In the genomic region with DNA sequence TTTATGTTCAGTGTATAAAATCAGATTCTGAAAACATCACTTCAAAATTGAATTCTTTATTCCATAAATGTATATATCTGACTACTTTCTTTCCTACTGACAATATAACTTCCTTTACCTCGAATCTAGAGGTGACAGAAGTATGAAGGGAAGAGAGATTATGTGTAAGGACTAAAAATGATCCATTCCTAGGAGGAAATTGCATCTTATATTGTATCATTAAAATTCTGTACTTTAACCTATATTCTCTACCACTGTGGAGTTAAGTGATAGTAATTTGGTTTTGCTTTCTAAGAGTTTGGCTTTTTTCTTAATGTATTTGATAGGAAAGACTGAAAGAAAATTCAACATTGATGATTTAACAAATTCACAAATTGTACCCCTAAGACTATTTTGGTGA, we compare ENCODE assay signal across 38 cellular contexts. TPM values are rescaled to one million over a fixed set of nuclear protein-coding genes. Genes with fewer than 3 reads are reported as not detected.
"Had no signal": no experiment of that assay in that cellular context is flagged by ENCODE, and none has a peak within 500 bp of the region (broad histone marks: within the 10 kb centered on the region; RNA-seq: fewer than 3 reads in every experiment).

No MANE protein-coding gene starts in this region.

- DNase-seq: Karpas-422, Kasumi-1, MG63, MM.1S, MV-4-11, NCI-H1048, NCI-H1092, NCI-H1092 treated with DMSO at 0.1 percent for 48 hours, NCI-H1105, NCI-H1105 treated with DMSO at 0.1 percent for 48 hours, NCI-H1417, NCI-H1417 treated with DMSO at 0.1 percent for 48 hours, NCI-H1436, NCI-H1436 treated with DMSO at 0.1 percent for 48 hours, NCI-H146, NCI-H1694, NCI-H1694 treated with DMSO at 0.1 percent for 48 hours, NCI-H187, NCI-H187 treated with DMSO at 0.1 percent for 48 hours, NCI-H2029, NCI-H2029 treated with DMSO at 0.1 percent for 48 hours, NCI-H2081, NCI-H2107, NCI-H2171, NCI-H2171 treated with DMSO at 0.1 percent for 48 hours, NCI-H2227 treated with DMSO at 0.1 percent for 48 hours, NCI-H226, NCI-H345, NCI-H446, NCI-H446 treated with DMSO at 0.1 percent for 48 hours, NCI-H510A, NCI-H510A treated with DMSO at 0.1 percent for 48 hours, NCI-H524 had no signal

- H3K36me3 ChIP-seq: MG63 had no signal

- H3K9me3 ChIP-seq: MG63 had no signal

- H3K4me2 ChIP-seq: KMS-11 had no signal

- H3K27ac ChIP-seq: KMS-11 had no signal

- H3K4me3 ChIP-seq: MG63 had no signal

RNA-seq across cellular contexts. Expression of a gene that starts 11.4 kb away (rescaled TPM):
- total RNA-seq: LHCN-M2, M059J, MCF 10A, NCI-H460 had no signal

RNA-seq across cellular contexts. Expression of a gene that starts 36.2 kb away (rescaled TPM):
- total RNA-seq: M059J, MCF 10A, NCI-H460 had no signal
